Comparison of ENCODE assay signal across 9 cellular contexts in the genomic region with DNA sequence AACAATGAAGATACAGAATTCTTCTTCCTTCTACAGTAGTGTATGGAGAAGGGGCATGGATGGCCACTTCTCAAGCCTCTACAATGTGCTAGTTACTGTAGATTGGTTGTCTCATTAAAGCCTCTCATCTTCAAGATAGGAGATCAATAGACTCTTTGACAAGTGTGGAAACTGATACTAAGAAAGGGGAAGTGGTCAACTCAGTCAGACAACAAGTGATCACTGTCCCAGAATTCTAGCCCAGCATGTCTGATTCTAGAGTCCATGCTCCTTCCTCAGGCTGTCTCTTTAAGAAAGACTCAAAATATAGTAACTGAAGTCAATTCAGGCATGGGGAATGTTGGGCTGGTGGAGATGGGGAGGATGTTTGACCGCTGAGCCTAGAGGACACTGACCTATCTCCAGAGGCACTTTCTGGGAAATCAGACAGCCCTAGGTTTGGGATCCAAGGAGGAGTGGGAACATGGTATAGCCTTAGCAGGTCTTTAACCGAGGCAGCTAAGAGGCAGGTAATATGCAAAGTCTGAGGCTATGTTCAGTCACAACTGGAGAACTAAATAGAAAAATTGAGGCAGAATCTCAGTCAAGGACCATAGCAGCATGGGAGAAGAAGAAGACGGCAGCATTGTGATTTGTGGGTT. TPM values are rescaled to one million over a fixed set of nuclear protein-coding genes. Genes with fewer than 3 reads are reported as not detected.
DNase-seq lines count a peak whose midpoint lies in the region; ATAC-seq, FAIRE-seq and TF ChIP-seq lines count a peak whose summit lies in the region.
"Had no signal": no experiment of that assay in that cellular context is flagged by ENCODE, and none has a peak within 500 bp of the region (broad histone marks: within the 10 kb centered on the region; RNA-seq: fewer than 3 reads in every experiment).

No MANE protein-coding gene starts in this region.

- no TSS peak for BruUV-seq in Caco-2 (replicated peaks; lab: Mats Ljungman, UMichigan)

- CTCF ChIA-PET in Caco-2 (lab: Charles Lee), result no interaction called here

- no peak overlapping the region for H3K9ac ChIP-seq in kidney (ENCODE audit: low read length in 2 of 2)

- in situ Hi-C loops in GM13976 (cut with MboI; ENCODE audit: low sequenced_read_pairs, unreplicated experiment), result no loop called here

- POLR2A ChIA-PET in Caco-2 (lab: Charles Lee), result no interaction called here

- H3K4me3 Mint-ChIP-seq in Caco-2 (ENCODE audit: unreplicated experiment) (no peak overlapping the region), HFFc6 (no peak overlapping the region)

- ATAC-seq in GM21515 (IDR thresholded peaks at IDR 0.05; ENCODE audit: unreplicated experiment), result peak; percentile 53
- peak; percentile 80 for ATAC-seq in HG03521 (IDR thresholded peaks at IDR 0.05; ENCODE audit: unreplicated experiment)

- H3K4me3 ChIP-seq in kidney (ENCODE audit: low read length in 2 of 2) (no peak overlapping the region), Caco-2 (ENCODE audit: low read depth, low read length) (no peak overlapping the region)

- H3K36me3 ChIP-seq in kidney (ENCODE audit: control insufficient read depth in 1 of 2, insufficient read depth in 2 of 2, low read length in 2 of 2) (no peaks in the 10 kb centered on the region), Caco-2 (ENCODE audit: control insufficient read depth, insufficient read depth, low read length) (no peaks in the 10 kb centered on the region)

- intact Hi-C loops in kidney (cut with DNase I) (no loop called here), Caco-2 (cut with micrococcal nuclease; ENCODE audit: unreplicated experiment) (no loop called here)

- H3K4me1 Mint-ChIP-seq in Caco-2 (ENCODE audit: low read depth, unreplicated experiment), result no peaks in the 10 kb centered on the region
- peaks cover 24% of the 10 kb centered on the region for H3K4me1 Mint-ChIP-seq in HFFc6 (ENCODE audit: low read depth)

- H3K27me3 Mint-ChIP-seq in Caco-2 (ENCODE audit: insufficient read depth, unreplicated experiment) (no peaks in the 10 kb centered on the region), HFFc6 (ENCODE audit: insufficient read depth) (peaks cover 5% of the 10 kb centered on the region; the same call in 1 of the 2 replicates)

- no peak for FAIRE-seq in kidney (lab: Jason Lieb, UNC)

- H3K36me3 Mint-ChIP-seq in Caco-2 (ENCODE audit: insufficient read depth, unreplicated experiment), result no peaks in the 10 kb centered on the region
- no peaks in the 10 kb centered on the region for H3K36me3 Mint-ChIP-seq in HFFc6 (ENCODE audit: low read depth)

- no peaks in the 10 kb centered on the region for H3K27me3 ChIP-seq in Caco-2 (replicated peaks; ENCODE audit: control insufficient read depth, insufficient read depth, low read length)

- no peaks in the 10 kb centered on the region for H3K9me3 Mint-ChIP-seq in Caco-2 (ENCODE audit: unreplicated experiment)
- no peaks in the 10 kb centered on the region for H3K9me3 Mint-ChIP-seq in HFFc6

- H3K4me1 ChIP-seq in kidney (ENCODE audit: control insufficient read depth in 1 of 2, insufficient read depth in 1 of 2, low read depth in 1 of 2, low read length in 2 of 2), result no peaks in the 10 kb centered on the region
- no peaks in the 10 kb centered on the region for H3K4me1 ChIP-seq in Caco-2

- DNase-seq in GM13976 (ENCODE audit: low spot score), result peak; percentile 55
- DNase-seq in kidney, result peak; percentile 4
- DNase-seq in NK-92 (lab: John Stamatoyannopoulos, UW; ENCODE audit: unreplicated experiment), result no peak
- no peak for DNase-seq in cortex of kidney (lab: John Stamatoyannopoulos, UW)
- no peak for DNase-seq in Caco-2
- DNase-seq in HFFc6, result no peak
- DNase-seq: EL had no signal

- TF ChIP-seq CTCF in GM13976 (IDR thresholded peaks at IDR 0.05; ENCODE audit: borderline replicate concordance, control extremely low read depth, extremely low read depth, insufficient read depth, missing control alignments) (no peak), kidney (IDR thresholded peaks at IDR 0.05; ENCODE audit: borderline replicate concordance, extremely low read depth, insufficient read depth) (no peak), Caco-2 (IDR thresholded peaks at IDR 0.05; ENCODE audit: insufficient read depth in 1 of 2, low read depth in 1 of 2, low read length in 1 of 2, severe bottlenecking in 1 of 2, unreplicated experiment in 1 of 2) (no peak), HFFc6 (IDR thresholded peaks at IDR 0.05) (no peak)

- H3K9me3 ChIP-seq in kidney (ENCODE audit: control insufficient read depth in 1 of 2, low read length in 2 of 2) (no peaks in the 10 kb centered on the region), Caco-2 (no peaks in the 10 kb centered on the region)

- H3K27ac ChIP-seq in kidney (ENCODE audit: low read depth in 2 of 2, low read length in 2 of 2), result no peak overlapping the region

- no peak overlapping the region for H3K27ac Mint-ChIP-seq in Caco-2 (ENCODE audit: unreplicated experiment)
- H3K27ac Mint-ChIP-seq in HFFc6, result no peak overlapping the region

RNA-seq across cellular contexts. Expression of a gene that starts 39.3 kb away (rescaled TPM):
- total RNA-seq in kidney (32.0 TPM), Caco-2 (2022) (9.9 and 11.2 TPM in 2 replicates)
- 10.2 TPM for polyA plus RNA-seq in kidney (ENCODE audit: insufficient read depth, low read depth, low replicate concordance)
- total RNA-seq in HFFc6 (2021; fragmentation: NEBNext Ultra II Directional; extraction: Animal tissue kit (Norgen Biotek cat#: 25700)), result 10 to 100 TPM; 24.2 to 31.3 (median 27.8) TPM

RNA-seq across cellular contexts. Expression of a gene that starts 48.8 kb away (rescaled TPM):
- total RNA-seq in kidney, result 16.4 TPM
- 2.4 TPM for polyA plus RNA-seq in kidney (ENCODE audit: insufficient read depth, low read depth, low replicate concordance)
- 0.12 and 0.32 TPM in 2 replicates for total RNA-seq in Caco-2 (2022)
- total RNA-seq in HFFc6 (2021; fragmentation: NEBNext Ultra II Directional; extraction: Animal tissue kit (Norgen Biotek cat#: 25700)), result under 1 TPM; 0.26 to 0.57 (median 0.43) TPM

Comparison
In these comparisons a context has a peak if more than half of its experiments do, and no peak if none do; other contexts are left out.
1. DNase-seq: peak in GM13976 (single experiment) and kidney (single experiment); none in NK-92 (single experiment), cortex of kidney (single experiment), Caco-2 (0 of 2) and HFFc6 (single experiment).
2. RNA of a gene that starts 48.8 kb away (total RNA-seq): 16.4 TPM in kidney (single experiment); 0.26 to 0.57 TPM in HFFc6 and 0.12 to 0.32 TPM in Caco-2; every median in the first group is over 10 times any median in the second.